9 cellular contexts compared by ENCODE assay signal in genomic region chr1:230282157-230282556, GRCh38.
DNase-seq lines count a peak whose midpoint lies in the region; ATAC-seq and TF ChIP-seq lines count a peak whose summit lies in the region.
"Had no signal": no experiment of that assay in that cellular context is flagged by ENCODE, and none has a peak within 500 bp of the region (broad histone marks: within the 10 kb centered on the region; RNA-seq: fewer than 3 reads in every experiment).

No MANE protein-coding gene starts in this region.

- peaks cover 20% of the 10 kb centered on the region for H3K36me3 Mint-ChIP-seq in activated naive CD4-positive, alpha-beta T cell treated with anti-CD3 and anti-CD28 coated beads, Interleukin-2, amount 10 ng/mL, durations not matched to agents 7 days and 5 days
- peaks cover 10% of the 10 kb centered on the region for H3K36me3 Mint-ChIP-seq in activated T-helper 1 cell treated with anti-CD3 and anti-CD28 coated beads, Interleukin-12 subunit alpha, Interleukin-12 subunit beta, Interleukin-2, Interleukin-4 antibody, amounts not matched to agents 30 ng/mL and 10 ng/mL and 1 ng/mL, durations not matched to agents 14 hours and 24 hours and 36 hours (ENCODE audit: low read depth)

- no peak for TF ChIP-seq POLR2A in suprapubic skin (IDR thresholded peaks at IDR 0.05)

- peaks cover 49% of the 10 kb centered on the region for H3K4me1 Mint-ChIP-seq in activated naive CD4-positive, alpha-beta T cell treated with anti-CD3 and anti-CD28 coated beads, Interleukin-2, amount 10 ng/mL, durations not matched to agents 7 days and 5 days
- H3K4me1 Mint-ChIP-seq in activated T-helper 1 cell treated with anti-CD3 and anti-CD28 coated beads, Interleukin-12 subunit alpha, Interleukin-12 subunit beta, Interleukin-2, Interleukin-4 antibody, amounts not matched to agents 30 ng/mL and 10 ng/mL and 1 ng/mL, durations not matched to agents 14 hours and 24 hours and 36 hours (ENCODE audit: low read depth): peaks cover 25% of the 10 kb centered on the region

- no peak overlapping the region for H3K27ac ChIP-seq in suprapubic skin

- H3K27ac Mint-ChIP-seq in activated naive CD4-positive, alpha-beta T cell treated with anti-CD3 and anti-CD28 coated beads, Interleukin-2, amount 10 ng/mL, durations not matched to agents 7 days and 5 days: peak overlapping the region; percentile 63
- H3K27ac Mint-ChIP-seq in activated T-helper 1 cell treated with anti-CD3 and anti-CD28 coated beads, Interleukin-12 subunit alpha, Interleukin-12 subunit beta, Interleukin-2, Interleukin-4 antibody, amounts not matched to agents 30 ng/mL and 10 ng/mL and 1 ng/mL, durations not matched to agents 14 hours and 24 hours and 36 hours: peak overlapping the region; percentile 78

- no peaks in the 10 kb centered on the region for H3K9me3 Mint-ChIP-seq in activated naive CD4-positive, alpha-beta T cell treated with anti-CD3 and anti-CD28 coated beads, Interleukin-2, amount 10 ng/mL, durations not matched to agents 7 days and 5 days
- no peaks in the 10 kb centered on the region for H3K9me3 Mint-ChIP-seq in activated T-helper 1 cell treated with anti-CD3 and anti-CD28 coated beads, Interleukin-12 subunit alpha, Interleukin-12 subunit beta, Interleukin-2, Interleukin-4 antibody, amounts not matched to agents 30 ng/mL and 10 ng/mL and 1 ng/mL, durations not matched to agents 14 hours and 24 hours and 36 hours
- H3K9me3 Mint-ChIP-seq: nephron had no signal

- DNase-seq in activated naive CD4-positive, alpha-beta T cell treated with anti-CD3 and anti-CD28 coated beads, Interleukin-2, amount 10 ng/mL, durations not matched to agents 7 days and 5 days: peak; percentile 26
- DNase-seq in activated naive CD4-positive, alpha-beta T cell treated with Interleukin-2 at 50 U/mL for 16 hours: no peak
- DNase-seq in NCI-H1092 treated with DMSO at 0.1 percent for 48 hours (lab: John Stamatoyannopoulos, UW): peak; percentile 58
- DNase-seq in activated T-helper 1 cell treated with anti-CD3 and anti-CD28 coated beads, Interleukin-12 subunit alpha, Interleukin-12 subunit beta, Interleukin-2, Interleukin-4 antibody, amounts not matched to agents 30 ng/mL and 10 ng/mL and 1 ng/mL, durations not matched to agents 14 hours and 24 hours and 36 hours (ENCODE audit: low spot score): no peak
- DNase-seq in suprapubic skin (ENCODE audit: low spot score in 2 of 2): peak; percentile 27 to 38
- no peak for DNase-seq in SKM-1 treated with dmso at 0.1 percent for 144 hours (lab: John Stamatoyannopoulos, UW; ENCODE audit: unreplicated experiment)
- DNase-seq in superior temporal gyrus (ENCODE audit: extremely low spot score): no peak

- H3K4me1 ChIP-seq in suprapubic skin: no peaks in the 10 kb centered on the region

- no peak overlapping the region for H3K4me3 ChIP-seq in suprapubic skin

- 38% methylated on average over 3 of the region's 3 CpGs for WGBS in suprapubic skin

- no peak for ATAC-seq in GM21737 (IDR thresholded peaks at IDR 0.05; ENCODE audit: unreplicated experiment)

- TF ChIP-seq EP300 in suprapubic skin (IDR thresholded peaks at IDR 0.05): no peak

- H3K9me3 ChIP-seq in suprapubic skin: no peaks in the 10 kb centered on the region

- no peak for TF ChIP-seq CTCF in suprapubic skin (IDR thresholded peaks at IDR 0.05)

- no peaks in the 10 kb centered on the region for H3K27me3 Mint-ChIP-seq in activated naive CD4-positive, alpha-beta T cell treated with anti-CD3 and anti-CD28 coated beads, Interleukin-2, amount 10 ng/mL, durations not matched to agents 7 days and 5 days
- H3K27me3 Mint-ChIP-seq in activated T-helper 1 cell treated with anti-CD3 and anti-CD28 coated beads, Interleukin-12 subunit alpha, Interleukin-12 subunit beta, Interleukin-2, Interleukin-4 antibody, amounts not matched to agents 30 ng/mL and 10 ng/mL and 1 ng/mL, durations not matched to agents 14 hours and 24 hours and 36 hours (ENCODE audit: insufficient read depth): no peaks in the 10 kb centered on the region

- H3K36me3 ChIP-seq in suprapubic skin: peaks cover 39% of the 10 kb centered on the region

- intact Hi-C loops in activated T-helper 1 cell treated with anti-CD3 and anti-CD28 coated beads, Interleukin-12 subunit alpha, Interleukin-12 subunit beta, Interleukin-2, Interleukin-4 antibody, amounts not matched to agents 30 ng/mL and 10 ng/mL and 1 ng/mL, durations not matched to agents 14 hours and 24 hours and 36 hours (cut with micrococcal nuclease): no loop called here

- CTCF ChIA-PET in activated naive CD4-positive, alpha-beta T cell treated with anti-CD3 and anti-CD28 coated beads, Interleukin-2, amount 10 ng/mL, durations not matched to agents 7 days and 5 days (lab: Charles Lee): no interaction called here

- no peaks in the 10 kb centered on the region for H3K27me3 ChIP-seq in suprapubic skin

- peak overlapping the region; percentile 21 for H3K4me3 Mint-ChIP-seq in activated naive CD4-positive, alpha-beta T cell treated with anti-CD3 and anti-CD28 coated beads, Interleukin-2, amount 10 ng/mL, durations not matched to agents 7 days and 5 days
- no peak overlapping the region for H3K4me3 Mint-ChIP-seq in activated T-helper 1 cell treated with anti-CD3 and anti-CD28 coated beads, Interleukin-12 subunit alpha, Interleukin-12 subunit beta, Interleukin-2, Interleukin-4 antibody, amounts not matched to agents 30 ng/mL and 10 ng/mL and 1 ng/mL, durations not matched to agents 14 hours and 24 hours and 36 hours
- H3K4me3 Mint-ChIP-seq: nephron had no signal

Comparison
In these comparisons a context has a peak if more than half of its experiments do, and no peak if none do; other contexts are left out.
1. DNase-seq: peak in activated naive CD4-positive, alpha-beta T cell treated with anti-CD3 and anti-CD28 coated beads, Interleukin-2, amount 10 ng/mL, durations not matched to agents 7 days and 5 days (single experiment), NCI-H1092 treated with DMSO at 0.1 percent for 48 hours (single experiment) and suprapubic skin (2 of 2); none in activated naive CD4-positive, alpha-beta T cell treated with Interleukin-2 at 50 U/mL for 16 hours (single experiment), activated T-helper 1 cell treated with anti-CD3 and anti-CD28 coated beads, Interleukin-12 subunit alpha, Interleukin-12 subunit beta, Interleukin-2, Interleukin-4 antibody, amounts not matched to agents 30 ng/mL and 10 ng/mL and 1 ng/mL, durations not matched to agents 14 hours and 24 hours and 36 hours (single experiment), SKM-1 treated with dmso at 0.1 percent for 144 hours (single experiment) and superior temporal gyrus (single experiment).